ENCODE assay signal across 21 cellular contexts in the genomic region with DNA sequence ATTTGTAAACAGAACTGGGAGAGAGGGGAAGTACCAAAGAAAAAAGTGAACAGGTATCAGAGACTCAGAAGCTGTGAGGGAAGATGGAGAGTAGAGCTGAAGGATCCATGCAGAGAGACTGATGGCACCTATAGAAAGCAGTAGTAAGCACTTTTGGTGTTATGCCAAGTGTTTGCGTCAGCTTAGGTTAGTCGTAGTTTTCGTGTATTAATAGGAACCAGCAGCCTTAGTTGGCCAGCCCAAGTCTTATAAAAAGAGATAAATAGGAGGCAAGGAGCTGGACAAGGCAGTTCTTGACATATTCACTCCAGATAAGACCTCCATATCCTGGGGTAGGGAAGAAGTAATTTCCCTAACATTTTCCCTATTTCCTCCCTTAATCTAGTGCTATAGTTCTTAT.
DNase-seq lines count a peak whose midpoint lies in the region; ATAC-seq and TF ChIP-seq lines count a peak whose summit lies in the region.
"Had no signal": no experiment of that assay in that cellular context is flagged by ENCODE, and none has a peak within 500 bp of the region (broad histone marks: within the 10 kb centered on the region; RNA-seq: fewer than 3 reads in every experiment).

No MANE protein-coding gene starts in this region.

- H3K4me1 ChIP-seq in GM23248 (ENCODE audit: insufficient read depth) (0 out of 2 replicates have a peak, but pooled peaks cover 3% of the 10 kb centered on the region), psoas muscle (no peaks in the 10 kb centered on the region)

- H2AFZ ChIP-seq in GM23248: no peak overlapping the region

- H3K4me1 Mint-ChIP-seq in T-helper 2 cell treated with Interferon-gamma antibody and Interleukin-4, amounts not matched to agents 5 μg/mL and 100 μg/mL, for 36 hours (ENCODE audit: low read depth): no peaks in the 10 kb centered on the region
- H3K4me1 Mint-ChIP-seq: CD8-positive, alpha-beta memory T cell had no signal

- peaks cover 27% of the 10 kb centered on the region for H3K9me3 Mint-ChIP-seq in T-helper 2 cell treated with Interferon-gamma antibody and Interleukin-4, amounts not matched to agents 5 μg/mL and 100 μg/mL, for 36 hours

- no peak overlapping the region for H3K4me2 ChIP-seq in GM23248 (ENCODE audit: unreplicated experiment)

- H3K9me2 ChIP-seq in GM23248 (ENCODE audit: insufficient read depth): no peaks in the 10 kb centered on the region

- DNase-seq in GM23248 (peak; percentile 21), RPMI8226 (peak; percentile 55), epithelial cell of esophagus (ENCODE audit: low read depth) (peak; percentile 19), sciatic nerve (ENCODE audit: low spot score) (no peak), HEK293T (ENCODE audit: extremely low spot score) (no peak), psoas muscle (no peak), NCI-H226 (no peak)
- DNase-seq in T-helper 2 cell treated with Interferon-gamma antibody and Interleukin-4, amounts not matched to agents 5 μg/mL and 100 μg/mL, for 36 hours (ENCODE audit: low spot score): no peak
- DNase-seq: Calu3; CD8-positive, alpha-beta memory T cell; DMS153; KG1; MV-4-11; NCI-H1105 treated with DMSO at 0.1 percent for 48 hours; NCI-H1694; NCI-H2081; NCI-H2171; NCI-H526; OCI-M1; Right ventricle myocardium superior had no signal

- no peak overlapping the region for H3K27ac ChIP-seq in GM23248
- H3K27ac ChIP-seq in psoas muscle: no peak overlapping the region
- H3K27ac ChIP-seq: C4-2B had no signal

- H3K27me3 ChIP-seq in GM23248 (replicated peaks; ENCODE audit: insufficient read depth): no peaks in the 10 kb centered on the region
- no peaks in the 10 kb centered on the region for H3K27me3 ChIP-seq in psoas muscle (ENCODE audit: insufficient read depth in 3 of 3, low read length in 2 of 3)

- H3K27ac Mint-ChIP-seq in T-helper 2 cell treated with Interferon-gamma antibody and Interleukin-4, amounts not matched to agents 5 μg/mL and 100 μg/mL, for 36 hours: no peak overlapping the region
- H3K27ac Mint-ChIP-seq: CD8-positive, alpha-beta memory T cell had no signal

- POLR2A ChIA-PET in HEK293T (lab: Yijun Ruan, JAX): no interaction called here

- no peaks in the 10 kb centered on the region for H3K27me3 Mint-ChIP-seq in T-helper 2 cell treated with Interferon-gamma antibody and Interleukin-4, amounts not matched to agents 5 μg/mL and 100 μg/mL, for 36 hours (ENCODE audit: low read depth)
- H3K27me3 Mint-ChIP-seq: CD8-positive, alpha-beta memory T cell had no signal

- 29 to 46% methylated on average over 3 of the region's 3 CpGs for WGBS in GM23248 (ENCODE audit: low coverage in 1 of 2, low lambda C conversion rate in 2 of 2, missing lambda C conversion rate in 2 of 2), 2 experiments
- 60 to 83% (median 69%) methylated on average over 3 of the region's 3 CpGs for WGBS in psoas muscle, 3 donors

- H3K4me3 Mint-ChIP-seq in T-helper 2 cell treated with Interferon-gamma antibody and Interleukin-4, amounts not matched to agents 5 μg/mL and 100 μg/mL, for 36 hours: no peak overlapping the region
- H3K4me3 Mint-ChIP-seq: CD8-positive, alpha-beta memory T cell had no signal

- CTCF ChIA-PET in HEK293T (lab: Yijun Ruan, JAX): no interaction called here

- H3K4me3 ChIP-seq in GM23248 (no peak overlapping the region), epithelial cell of esophagus (ENCODE audit: low read length) (no peak overlapping the region), psoas muscle (no peak overlapping the region)

- in situ Hi-C loops in GM23248 (cut with MboI): no loop called here

- no peaks in the 10 kb centered on the region for H3K79me2 ChIP-seq in GM23248 (ENCODE audit: insufficient read depth)

- no peaks in the 10 kb centered on the region for H3K36me3 Mint-ChIP-seq in T-helper 2 cell treated with Interferon-gamma antibody and Interleukin-4, amounts not matched to agents 5 μg/mL and 100 μg/mL, for 36 hours (ENCODE audit: low read depth)
- H3K36me3 Mint-ChIP-seq: CD8-positive, alpha-beta memory T cell had no signal

- H3F3A ChIP-seq in GM23248 (ENCODE audit: insufficient read depth): no peaks in the 10 kb centered on the region

- intact Hi-C loops in sciatic nerve (cut with DNase I): no loop called here
- intact Hi-C loops in psoas muscle (cut with DNase I): no loop called here

- H4K20me1 ChIP-seq in GM23248 (ENCODE audit: insufficient read depth): no peaks in the 10 kb centered on the region

- H3K9ac ChIP-seq in GM23248: no peak overlapping the region

- ATAC-seq in sciatic nerve: peak; percentile 16
- no peak for ATAC-seq in psoas muscle

- H3K9me3 ChIP-seq in GM23248 (ENCODE audit: low read depth): no peaks in the 10 kb centered on the region
- H3K9me3 ChIP-seq in psoas muscle: no peaks in the 10 kb centered on the region

- H3K36me3 ChIP-seq in GM23248 (ENCODE audit: low read depth): no peaks in the 10 kb centered on the region
- H3K36me3 ChIP-seq in psoas muscle (ENCODE audit: insufficient read depth in 1 of 2, low read depth in 1 of 2): no peaks in the 10 kb centered on the region

- TF ChIP-seq CTCF in epithelial cell of esophagus (IDR thresholded peaks at IDR 0.05; ENCODE audit: insufficient read depth, low read depth, low read length, missing control alignments) (no peak), psoas muscle (IDR thresholded peaks at IDR 0.05) (no peak)

TF ChIP-seq in HEK293T, 16 proteins besides CTCF, POLR2A, EP300 and RAD21:
- no peak for TF ChIP-seq ARNT (IDR thresholded peaks at IDR 0.05)
- TF ChIP-seq, protein P1, sequence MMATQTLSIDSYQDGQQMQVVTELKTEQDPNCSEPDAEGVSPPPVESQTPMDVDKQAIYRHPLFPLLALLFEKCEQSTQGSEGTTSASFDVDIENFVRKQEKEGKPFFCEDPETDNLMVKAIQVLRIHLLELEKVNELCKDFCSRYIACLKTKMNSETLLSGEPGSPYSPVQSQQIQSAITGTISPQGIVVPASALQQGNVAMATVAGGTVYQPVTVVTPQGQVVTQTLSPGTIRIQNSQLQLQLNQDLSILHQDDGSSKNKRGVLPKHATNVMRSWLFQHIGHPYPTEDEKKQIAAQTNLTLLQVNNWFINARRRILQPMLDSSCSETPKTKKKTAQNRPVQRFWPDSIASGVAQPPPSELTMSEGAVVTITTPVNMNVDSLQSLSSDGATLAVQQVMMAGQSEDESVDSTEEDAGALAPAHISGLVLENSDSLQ (IDR thresholded peaks at IDR 0.05): no peak
- TF ChIP-seq HDGF (IDR thresholded peaks at IDR 0.05; ENCODE audit: borderline replicate concordance): no peak
- no peak for TF ChIP-seq FOXM1 (IDR thresholded peaks at IDR 0.05; ENCODE audit: borderline replicate concordance)
- TF ChIP-seq L3MBTL2 (conservative IDR thresholded peaks at IDR 0.05): no peak
- TF ChIP-seq FOXK2 (IDR thresholded peaks at IDR 0.05): no peak
- TF ChIP-seq NFRKB (IDR thresholded peaks at IDR 0.05): no peak
- TF ChIP-seq TARDBP (IDR thresholded peaks at IDR 0.05): no peak
- no peak for TF ChIP-seq SUZ12 (IDR thresholded peaks at IDR 0.05)
- TF ChIP-seq CTBP1 (IDR thresholded peaks at IDR 0.05; ENCODE audit: borderline replicate concordance): no peak
- TF ChIP-seq BHLHE40 (IDR thresholded peaks at IDR 0.05; ENCODE audit: borderline replicate concordance): no peak

Comparison
In these comparisons a context has a peak if more than half of its experiments do, and no peak if none do; other contexts are left out.
1. DNase-seq: peak in GM23248 (single experiment), RPMI8226 (single experiment) and epithelial cell of esophagus (single experiment); none in sciatic nerve (single experiment), HEK293T (single experiment), psoas muscle (0 of 2), NCI-H226 (single experiment) and T-helper 2 cell treated with Interferon-gamma antibody and Interleukin-4, amounts not matched to agents 5 μg/mL and 100 μg/mL, for 36 hours (single experiment).